In genomic region chr1:99639945-99640344, GRCh38 we compare ENCODE assay signal across 2 cellular contexts.
A peak's percentile ranks its signal among the peaks of the same experiment; 100 is the strongest.
TF ChIP-seq lines count a peak whose summit lies in the region.

No MANE protein-coding gene starts in this region.

TF ChIP-seq in IMR-90, 13 proteins besides CTCF, POLR2A, EP300 and RAD21:
- no peak for TF ChIP-seq MXI1 (IDR thresholded peaks at IDR 0.05; ENCODE audit: borderline replicate concordance, low read depth, low read length)
- TF ChIP-seq, protein P1, sequence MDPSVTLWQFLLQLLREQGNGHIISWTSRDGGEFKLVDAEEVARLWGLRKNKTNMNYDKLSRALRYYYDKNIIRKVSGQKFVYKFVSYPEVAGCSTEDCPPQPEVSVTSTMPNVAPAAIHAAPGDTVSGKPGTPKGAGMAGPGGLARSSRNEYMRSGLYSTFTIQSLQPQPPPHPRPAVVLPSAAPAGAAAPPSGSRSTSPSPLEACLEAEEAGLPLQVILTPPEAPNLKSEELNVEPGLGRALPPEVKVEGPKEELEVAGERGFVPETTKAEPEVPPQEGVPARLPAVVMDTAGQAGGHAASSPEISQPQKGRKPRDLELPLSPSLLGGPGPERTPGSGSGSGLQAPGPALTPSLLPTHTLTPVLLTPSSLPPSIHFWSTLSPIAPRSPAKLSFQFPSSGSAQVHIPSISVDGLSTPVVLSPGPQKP (IDR thresholded peaks at IDR 0.05; ENCODE audit: borderline replicate concordance, low read depth, low read length): no peak
- TF ChIP-seq RFX5 (IDR thresholded peaks at IDR 0.05; ENCODE audit: low read depth, low read length): no peak
- TF ChIP-seq CEBPB (IDR thresholded peaks at IDR 0.05; ENCODE audit: low read depth, low read length): peak; percentile 81

TF ChIP-seq in endothelial cell of umbilical vein, 7 proteins besides CTCF, POLR2A, EP300 and RAD21:
- TF ChIP-seq POLR2AphosphoS5 (IDR thresholded peaks at IDR 0.05; ENCODE audit: insufficient read depth, low read depth, low read length): no peak
- no peak for TF ChIP-seq JUN (IDR thresholded peaks at IDR 0.05; ENCODE audit: borderline replicate concordance, insufficient read depth, insufficient read length, low read depth)
